20 cellular contexts compared by ENCODE assay signal in the genomic region with DNA sequence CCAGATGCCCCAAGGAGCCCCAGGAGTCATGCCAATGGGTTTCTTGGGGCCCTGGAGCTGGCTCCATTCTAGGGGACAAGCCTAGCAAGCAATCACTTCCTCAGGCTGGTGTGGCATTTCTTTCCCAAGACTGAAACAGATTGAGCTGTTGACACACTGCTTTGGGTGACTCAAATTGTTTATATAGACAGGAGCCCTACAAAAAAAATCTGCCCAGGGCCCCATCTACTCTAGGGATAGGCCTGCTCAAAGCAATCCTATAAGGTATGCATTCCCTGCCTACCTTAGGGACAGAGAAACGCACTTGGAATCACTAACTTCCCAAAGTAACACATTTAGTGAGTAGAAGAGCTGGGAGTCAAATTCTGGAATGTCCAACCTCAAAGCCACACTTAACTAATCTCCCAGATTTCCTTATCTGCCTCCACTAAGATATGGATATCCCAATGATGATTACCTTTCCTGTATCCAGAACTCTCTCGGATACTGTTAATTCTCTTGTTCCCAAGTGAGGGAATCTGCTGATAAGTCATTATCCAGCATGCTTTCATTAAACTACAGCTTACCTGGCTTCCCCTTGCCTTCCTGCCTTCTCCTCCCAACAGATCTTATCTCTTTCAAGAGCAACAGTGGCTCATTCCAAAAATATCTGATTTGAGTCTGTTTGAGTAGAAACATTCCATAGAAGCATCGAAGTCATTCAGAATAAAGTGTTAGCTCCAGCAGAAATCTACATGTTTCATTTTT. TPM values are rescaled to one million over a fixed set of nuclear protein-coding genes. Genes with fewer than 3 reads are reported as not detected.
A peak's percentile ranks its signal among the peaks of the same experiment; 100 is the strongest.
DNase-seq lines count a peak whose midpoint lies in the region; ATAC-seq and TF ChIP-seq lines count a peak whose summit lies in the region.
"Had no signal": no experiment of that assay in that cellular context is flagged by ENCODE, and none has a peak within 500 bp of the region (broad histone marks: within the 10 kb centered on the region; RNA-seq: fewer than 3 reads in every experiment).

No MANE protein-coding gene starts in this region.

- H3K27ac ChIP-seq in heart right ventricle = peak overlapping the region; percentile 38 to 92 (median 77)
- H3K27ac ChIP-seq in left lung = no peak overlapping the region
- no peak overlapping the region for H3K27ac ChIP-seq in vagina

- TF ChIP-seq CTCF in heart right ventricle (IDR thresholded peaks at IDR 0.05) (no peak), left lung (IDR thresholded peaks at IDR 0.05) (no peak), GM20000 (IDR thresholded peaks at IDR 0.05; ENCODE audit: extremely low read depth, missing control alignments) (no peak), vagina (IDR thresholded peaks at IDR 0.05) (no peak)

- peaks cover 36 to 99% (median 85%) of the 10 kb centered on the region in 9 donors for H3K4me1 ChIP-seq in heart right ventricle
- peaks cover 0 to 4% of the 10 kb centered on the region in 2 donors for H3K4me1 ChIP-seq in left lung
- H3K4me1 ChIP-seq in vagina = no peaks in the 10 kb centered on the region

- no peak for TF ChIP-seq POLR2A in vagina (IDR thresholded peaks at IDR 0.05)

- DNase-seq in heart right ventricle (no peak), Right ventricle myocardium inferior (ENCODE audit: missing footprints) (no peak), amniotic epithelial cell (ENCODE audit: low read depth) (peak; percentile 29), left lung (no peak), GM20000 (ENCODE audit: low spot score) (no peak), vagina (ENCODE audit: extremely low spot score in 2 of 2) (no peak)
- DNase-seq in stimulated activated naive CD4-positive, alpha-beta T cell treated with Interleukin-2 at 50 U/mL for 16 hours (lab: John Stamatoyannopoulos, UW) = no peak
- DNase-seq: activated CD4-positive, alpha-beta T cell treated with anti-CD3 and anti-CD28 coated beads, Interleukin-2, amount 50 U/mL, for 1 hour; activated gamma-delta T cell treated with Interleukin-2 at 50 U/mL for 16 hours; amygdala; effector CD8-positive, alpha-beta T cell; hippocampal formation; kidney; naive thymus-derived CD8-positive, alpha-beta T cell; NCI-H1694 treated with DMSO at 0.1 percent for 48 hours; NCI-H345; NK-92 treated with Interleukin-12 subunit alpha and Interleukin-12 subunit beta, amount 100 ng/mL, for 24 hours; stimulated activated CD4-positive, alpha-beta T cell treated with anti-CD3 and anti-CD28 coated beads, Interleukin-4, amount 100 ng/mL, for 1 hour had no signal

- H3K36me3 ChIP-seq in heart right ventricle = no peaks in the 10 kb centered on the region
- no peaks in the 10 kb centered on the region for H3K36me3 ChIP-seq in left lung
- no peaks in the 10 kb centered on the region for H3K36me3 ChIP-seq in vagina

- no peaks in the 10 kb centered on the region for H3K9me3 ChIP-seq in heart right ventricle
- no peaks in the 10 kb centered on the region for H3K9me3 ChIP-seq in left lung
- H3K9me3 ChIP-seq in vagina = no peaks in the 10 kb centered on the region

- WGBS in heart right ventricle, 2 donors = 24 to 32% methylated on average over 3 of the region's 3 CpGs

- no peak overlapping the region for H3K4me3 ChIP-seq in heart right ventricle
- no peak overlapping the region for H3K4me3 ChIP-seq in left lung
- H3K4me3 ChIP-seq in vagina = no peak overlapping the region

- ATAC-seq in heart right ventricle (no peak), Right ventricle myocardium inferior (no peak), left lung (peak; percentile 43), GM21723 (IDR thresholded peaks at IDR 0.05; ENCODE audit: unreplicated experiment) (no peak)
- ATAC-seq: HCT116; naive thymus-derived CD8-positive, alpha-beta T cell had no signal

- intact Hi-C loops in heart right ventricle (cut with DNase I) = loop anchor here in 3 of 10 donors (2.0 to 5.0 kb wide), 3 partner anchors 30 to 42 kb away; no protein-coding TSS in a partner anchor
- intact Hi-C loops in Right ventricle myocardium inferior (cut with DNase I) = no loop called here
- intact Hi-C loops in left lung (cut with DNase I) = no loop called here
- intact Hi-C loops in vagina (cut with DNase I) = no loop called here

- H3K27me3 ChIP-seq in heart right ventricle = no peaks in the 10 kb centered on the region
- no peaks in the 10 kb centered on the region for H3K27me3 ChIP-seq in left lung
- H3K27me3 ChIP-seq in vagina = no peaks in the 10 kb centered on the region

RNA-seq across cellular contexts. Expression of gene ABLIM1, which starts 3.1 kb away (rescaled TPM):
- 100 to 1,000 TPM; 522 to 816 (median 606) TPM for total RNA-seq in heart right ventricle
- polyA plus RNA-seq in heart right ventricle = 100 to 1,000 TPM; 119 to 363 TPM
- total RNA-seq in Right ventricle myocardium inferior = 730 TPM
- 100 to 1,000 TPM in 1 of 2 donors, 10 to 100 TPM in 1; 80.5 to 195 TPM for total RNA-seq in left lung
- 176 TPM for total RNA-seq in vagina

Comparison
In these comparisons a context has a peak if more than half of its experiments do, and no peak if none do; other contexts are left out.
1. H3K27ac ChIP-seq: peak in heart right ventricle (10 of 10); none in left lung (0 of 2) and vagina (single experiment).